8 cellular contexts compared by ENCODE assay signal in the genomic region with DNA sequence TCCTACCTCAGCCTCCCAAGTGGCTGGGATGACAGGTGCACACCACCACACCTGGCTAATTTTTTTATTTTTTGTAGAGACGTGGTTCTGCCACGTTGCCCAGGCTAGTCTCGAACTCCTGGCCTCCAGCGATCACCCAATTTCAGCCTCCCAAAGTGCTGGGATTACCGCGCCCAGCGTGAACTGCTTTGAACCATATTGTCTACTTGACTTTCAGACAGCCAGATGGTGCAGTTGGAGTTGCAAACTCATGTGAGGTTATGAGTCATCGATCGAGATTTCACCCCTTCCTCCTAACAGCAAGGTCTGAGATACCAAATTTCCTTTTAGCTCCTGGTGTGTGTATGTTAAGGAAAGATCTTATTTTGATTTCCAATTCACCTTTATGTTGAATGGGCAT. TPM values are rescaled to one million over a fixed set of nuclear protein-coding genes. Genes with fewer than 3 reads are reported as not detected.
DNase-seq lines count a peak whose midpoint lies in the region; TF ChIP-seq lines count a peak whose summit lies in the region.
"Had no signal": no experiment of that assay in that cellular context is flagged by ENCODE, and none has a peak within 500 bp of the region (broad histone marks: within the 10 kb centered on the region; RNA-seq: fewer than 3 reads in every experiment).

No MANE protein-coding gene starts in this region.

- H3K4me3 ChIP-seq in astrocyte of the spinal cord (ENCODE audit: low read depth, low read length) (no peak overlapping the region), tibial artery (no peak overlapping the region)

- H3K9me3 ChIP-seq in tibial artery: no peaks in the 10 kb centered on the region

- H3K36me3 Mint-ChIP-seq in type B pancreatic cell: no peaks in the 10 kb centered on the region
- H3K36me3 Mint-ChIP-seq: naive B cell had no signal

- peaks cover 0 to 47% (median 35%) of the 10 kb centered on the region in 4 donors for H3K4me1 ChIP-seq in tibial artery

- no peak for TF ChIP-seq CTCF in astrocyte of the spinal cord (IDR thresholded peaks at IDR 0.05; ENCODE audit: low read depth, low read length)
- TF ChIP-seq CTCF in type B pancreatic cell (conservative IDR thresholded peaks at IDR 0.05): no peak
- no peak for TF ChIP-seq CTCF in tibial artery (IDR thresholded peaks at IDR 0.05)

- H3K4me3 Mint-ChIP-seq in type B pancreatic cell: peak overlapping the region; percentile 22

- no peaks in the 10 kb centered on the region for H3K27me3 Mint-ChIP-seq in type B pancreatic cell
- H3K27me3 Mint-ChIP-seq: naive B cell had no signal

- peaks cover 21% of the 10 kb centered on the region for H3K4me1 Mint-ChIP-seq in type B pancreatic cell (ENCODE audit: unreplicated experiment)

- peak; percentile 29 for DNase-seq in stimulated activated CD4-positive, alpha-beta T cell treated with anti-CD3 and anti-CD28 coated beads, Interleukin-15, amount 100 ng/mL, for 24 hours
- no peak for DNase-seq in stimulated activated CD4-positive, alpha-beta T cell treated with anti-CD3 and anti-CD28 coated beads, Interleukin-4, amount 100 ng/mL, for 1 hour
- DNase-seq in astrocyte of the spinal cord (ENCODE audit: low read depth, low spot score) (peak; percentile 75), type B pancreatic cell (ENCODE audit: extremely low spot score, unreplicated experiment) (no peak), NCI-H1417 (lab: John Stamatoyannopoulos, UW) (no peak), tibial artery (no peak)
- DNase-seq: DND-41, naive B cell had no signal

- H3K27me3 ChIP-seq in tibial artery: no peaks in the 10 kb centered on the region

- H3K9me3 Mint-ChIP-seq in type B pancreatic cell: no peaks in the 10 kb centered on the region
- H3K9me3 Mint-ChIP-seq: naive B cell had no signal

- in situ Hi-C loops in astrocyte of the spinal cord (cut with HindIII; ENCODE audit: low sequenced_read_pairs): no loop called here

- H3K27ac ChIP-seq in tibial artery: no peak overlapping the region

- intact Hi-C loops in tibial artery (cut with DNase I; ENCODE audit: low total_unique reads): no loop called here

- no peaks in the 10 kb centered on the region for H3K36me3 ChIP-seq in tibial artery

- no peak overlapping the region for H3K27ac Mint-ChIP-seq in type B pancreatic cell

RNA-seq across cellular contexts. Expression of a gene that starts 2.7 kb away (rescaled TPM):
- total RNA-seq in type B pancreatic cell (ENCODE audit: low replicate concordance): 12.1 and 15.5 TPM in 2 replicates

RNA-seq across cellular contexts. Expression of a gene that starts 12.3 kb away (rescaled TPM):
- not detected in 2 replicates for total RNA-seq in type B pancreatic cell (ENCODE audit: low replicate concordance)

RNA-seq across cellular contexts. Expression of a gene that starts 24.6 kb away (rescaled TPM):
- 0.74 and 0.87 TPM in 2 replicates for total RNA-seq in type B pancreatic cell (ENCODE audit: low replicate concordance)

RNA-seq across cellular contexts. Expression of a gene that starts 38.4 kb away (rescaled TPM):
- total RNA-seq in type B pancreatic cell (ENCODE audit: low replicate concordance): 94.9 and 103 TPM in 2 replicates

RNA-seq across cellular contexts. Expression of a gene that starts 53.2 kb away (rescaled TPM):
- total RNA-seq in type B pancreatic cell (ENCODE audit: low replicate concordance): 32.0 and 37.7 TPM in 2 replicates

Comparison
In these comparisons a context has a peak if more than half of its experiments do, and no peak if none do; other contexts are left out.
1. DNase-seq: peak in stimulated activated CD4-positive, alpha-beta T cell treated with anti-CD3 and anti-CD28 coated beads, Interleukin-15, amount 100 ng/mL, for 24 hours (single experiment) and astrocyte of the spinal cord (single experiment); none in stimulated activated CD4-positive, alpha-beta T cell treated with anti-CD3 and anti-CD28 coated beads, Interleukin-4, amount 100 ng/mL, for 1 hour (single experiment), type B pancreatic cell (single experiment), NCI-H1417 (0 of 3) and tibial artery (0 of 2).